In genomic region chr16:15765880-15766279, GRCh38 we compare ENCODE assay signal across 8 cellular contexts.
DNase-seq lines count a peak whose midpoint lies in the region; ATAC-seq and TF ChIP-seq lines count a peak whose summit lies in the region.

No MANE protein-coding gene starts in this region.

- no peak overlapping the region for H3K27ac Mint-ChIP-seq in CD8-positive, alpha-beta T cell
- no peak overlapping the region for H3K27ac Mint-ChIP-seq in activated T-helper 1 cell treated with anti-CD3 and anti-CD28 coated beads, Interleukin-12 subunit alpha, Interleukin-12 subunit beta, Interleukin-2, Interleukin-4 antibody, amounts not matched to agents 30 ng/mL and 10 ng/mL and 1 ng/mL, durations not matched to agents 14 hours and 24 hours and 36 hours

- H3K4me3 ChIP-seq in CD8-positive, alpha-beta T cell (ENCODE audit: low read depth, low read length) = no peak overlapping the region
- no peak overlapping the region for H3K4me3 ChIP-seq in heart left ventricle

- no peaks in the 10 kb centered on the region for H3K36me3 ChIP-seq in CD8-positive, alpha-beta T cell (ENCODE audit: insufficient read depth, low read length)
- H3K36me3 ChIP-seq in heart left ventricle = no peaks in the 10 kb centered on the region

- no peaks in the 10 kb centered on the region for H3K36me3 Mint-ChIP-seq in CD8-positive, alpha-beta T cell
- H3K36me3 Mint-ChIP-seq in activated T-helper 1 cell treated with anti-CD3 and anti-CD28 coated beads, Interleukin-12 subunit alpha, Interleukin-12 subunit beta, Interleukin-2, Interleukin-4 antibody, amounts not matched to agents 30 ng/mL and 10 ng/mL and 1 ng/mL, durations not matched to agents 14 hours and 24 hours and 36 hours (ENCODE audit: low read depth) = no peaks in the 10 kb centered on the region

- H3K9me3 Mint-ChIP-seq in CD8-positive, alpha-beta T cell = no peaks in the 10 kb centered on the region
- H3K9me3 Mint-ChIP-seq in activated T-helper 1 cell treated with anti-CD3 and anti-CD28 coated beads, Interleukin-12 subunit alpha, Interleukin-12 subunit beta, Interleukin-2, Interleukin-4 antibody, amounts not matched to agents 30 ng/mL and 10 ng/mL and 1 ng/mL, durations not matched to agents 14 hours and 24 hours and 36 hours = no peaks in the 10 kb centered on the region

- POLR2A ChIA-PET in CD8-positive, alpha-beta T cell (lab: Charles Lee) = interaction anchor here (0.7 kb wide), 1 partner anchor 340 kb away, joined by 5 read pairs; no protein-coding TSS in a partner anchor

- H3K4me3 Mint-ChIP-seq in CD8-positive, alpha-beta T cell = no peak overlapping the region
- H3K4me3 Mint-ChIP-seq in activated T-helper 1 cell treated with anti-CD3 and anti-CD28 coated beads, Interleukin-12 subunit alpha, Interleukin-12 subunit beta, Interleukin-2, Interleukin-4 antibody, amounts not matched to agents 30 ng/mL and 10 ng/mL and 1 ng/mL, durations not matched to agents 14 hours and 24 hours and 36 hours = no peak overlapping the region

- H3K27me3 Mint-ChIP-seq in CD8-positive, alpha-beta T cell (ENCODE audit: low read depth) = peaks cover 35% of the 10 kb centered on the region
- H3K27me3 Mint-ChIP-seq in activated T-helper 1 cell treated with anti-CD3 and anti-CD28 coated beads, Interleukin-12 subunit alpha, Interleukin-12 subunit beta, Interleukin-2, Interleukin-4 antibody, amounts not matched to agents 30 ng/mL and 10 ng/mL and 1 ng/mL, durations not matched to agents 14 hours and 24 hours and 36 hours (ENCODE audit: insufficient read depth) = no peaks in the 10 kb centered on the region

- TF ChIP-seq POLR2A in heart left ventricle (IDR thresholded peaks at IDR 0.05) = no peak

- H3K27ac ChIP-seq in CD8-positive, alpha-beta T cell (ENCODE audit: low read depth, low read length) = no peak overlapping the region
- peak overlapping the region in 1 of 12 donors; percentile 52 for H3K27ac ChIP-seq in heart left ventricle

- H3K9me3 ChIP-seq in CD8-positive, alpha-beta T cell (ENCODE audit: low read length) = no peaks in the 10 kb centered on the region
- H3K9me3 ChIP-seq in heart left ventricle = peaks cover 0 to 8% (median 0%) of the 10 kb centered on the region in 12 donors

- peak; percentile 40 for ATAC-seq in CD8-positive, alpha-beta T cell
- ATAC-seq in GM18511 (IDR thresholded peaks at IDR 0.05; ENCODE audit: unreplicated experiment) (peak; percentile 85), HG03103 (IDR thresholded peaks at IDR 0.05; ENCODE audit: low read depth, unreplicated experiment) (peak; percentile 63), heart left ventricle (peak; percentile 37 to 87 (median 78))

- TF ChIP-seq CTCF in CD8-positive, alpha-beta T cell (IDR thresholded peaks at IDR 0.05) = peak; percentile 34
- peak; percentile 44 to 82 (median 68) for TF ChIP-seq CTCF in heart left ventricle (IDR thresholded peaks at IDR 0.05)

- no peaks in the 10 kb centered on the region for H3K4me1 ChIP-seq in CD8-positive, alpha-beta T cell (ENCODE audit: insufficient read depth, low read length)
- H3K4me1 ChIP-seq in heart left ventricle = peaks cover 0 to 15% (median 4%) of the 10 kb centered on the region in 12 donors

- peak in 2 of 7 experiments; percentile 9 to 17 for DNase-seq in CD8-positive, alpha-beta T cell
- peak; percentile 11 for DNase-seq in NCI-H510A (lab: John Stamatoyannopoulos, UW)
- peak; percentile 33 for DNase-seq in activated T-helper 1 cell treated with anti-CD3 and anti-CD28 coated beads, Interleukin-12 subunit alpha, Interleukin-12 subunit beta, Interleukin-2, Interleukin-4 antibody, amounts not matched to agents 30 ng/mL and 10 ng/mL and 1 ng/mL, durations not matched to agents 14 hours and 24 hours and 36 hours (ENCODE audit: low spot score)
- DNase-seq in heart left ventricle = peak in 3 of 5 donors; percentile 25 to 34 (median 30)
- DNase-seq in retina = peak; percentile 33
- no peak for DNase-seq in effector CD4-positive, alpha-beta T cell

- no peaks in the 10 kb centered on the region for H3K4me1 Mint-ChIP-seq in CD8-positive, alpha-beta T cell (ENCODE audit: low read depth)
- peaks cover 4% of the 10 kb centered on the region for H3K4me1 Mint-ChIP-seq in activated T-helper 1 cell treated with anti-CD3 and anti-CD28 coated beads, Interleukin-12 subunit alpha, Interleukin-12 subunit beta, Interleukin-2, Interleukin-4 antibody, amounts not matched to agents 30 ng/mL and 10 ng/mL and 1 ng/mL, durations not matched to agents 14 hours and 24 hours and 36 hours (ENCODE audit: low read depth)

- H3K27me3 ChIP-seq in CD8-positive, alpha-beta T cell (ENCODE audit: insufficient read depth, low read length) = no peaks in the 10 kb centered on the region
- H3K27me3 ChIP-seq in heart left ventricle = peaks cover 0 to 7% (median 0%) of the 10 kb centered on the region in 9 donors

- 36 to 47% (median 42%) methylated on average over 3 of the region's 3 CpGs for WGBS in heart left ventricle, 4 donors

- CTCF ChIA-PET in CD8-positive, alpha-beta T cell (lab: Charles Lee) = interaction anchor here (0.8 to 2.0 kb wide), 2 partner anchors 58 to 362 kb away, joined by 3 to 8 read pairs; no protein-coding TSS in a partner anchor

- intact Hi-C loops in CD8-positive, alpha-beta T cell (cut with DNase I, micrococcal nuclease) = loop anchor here in 1 of 2 experiments (1.0 to 5.0 kb wide), 2 partner anchors 361 to 431 kb away; no protein-coding TSS in a partner anchor
- intact Hi-C loops in activated T-helper 1 cell treated with anti-CD3 and anti-CD28 coated beads, Interleukin-12 subunit alpha, Interleukin-12 subunit beta, Interleukin-2, Interleukin-4 antibody, amounts not matched to agents 30 ng/mL and 10 ng/mL and 1 ng/mL, durations not matched to agents 14 hours and 24 hours and 36 hours (cut with micrococcal nuclease) = loop anchor here (1.0 to 5.0 kb wide), 4 partner anchors 55 to 429 kb away; no protein-coding TSS in a partner anchor
- intact Hi-C loops in heart left ventricle (cut with DNase I) = loop anchor here (1.0 to 10.0 kb wide), 11 partner anchors 55 to 431 kb away; no protein-coding TSS in a partner anchor
